Comparison of ENCODE assay signal across 25 cellular contexts in the genomic region with DNA sequence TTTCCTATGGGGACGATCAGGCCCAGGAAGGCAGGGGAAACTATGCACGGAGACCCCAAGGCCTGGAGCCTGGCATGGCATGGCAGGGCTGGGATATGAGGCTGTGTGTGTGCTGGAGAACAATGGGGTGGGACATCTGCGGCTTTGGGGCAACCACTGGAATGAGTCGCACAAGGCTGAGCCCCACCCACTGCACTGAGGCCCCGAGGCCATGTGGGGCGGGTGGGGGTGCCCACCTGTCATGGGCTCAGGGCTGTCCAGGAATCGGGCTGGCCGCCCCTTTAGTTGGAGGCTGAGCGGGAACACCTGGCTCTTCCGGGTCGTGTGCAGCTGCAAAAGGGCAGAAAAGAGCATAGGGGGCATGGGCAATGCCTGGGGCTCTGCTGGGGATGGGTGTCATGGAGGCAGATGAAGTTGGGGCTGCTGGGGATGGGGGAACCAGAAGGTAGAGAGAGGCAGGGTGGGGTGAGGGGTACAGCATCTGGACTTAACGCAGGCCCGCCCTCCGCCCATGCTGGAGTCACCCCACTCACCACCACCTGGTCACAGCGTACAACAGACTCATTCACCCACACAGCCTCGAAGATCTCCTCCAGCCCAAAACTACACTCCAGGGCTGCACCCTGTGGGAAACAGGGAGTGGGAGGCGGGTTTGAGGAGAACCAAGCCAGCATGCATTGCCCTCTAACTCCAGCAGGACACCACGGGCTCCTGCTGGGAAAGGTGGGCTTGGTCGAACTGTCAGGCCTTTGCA. TPM values are rescaled to one million over a fixed set of nuclear protein-coding genes. Genes with fewer than 3 reads are reported as not detected.
DNase-seq lines count a peak whose midpoint lies in the region; TF ChIP-seq lines count a peak whose summit lies in the region.
"Had no signal": no experiment of that assay in that cellular context is flagged by ENCODE, and none has a peak within 500 bp of the region (broad histone marks: within the 10 kb centered on the region; RNA-seq: fewer than 3 reads in every experiment).

No MANE protein-coding gene starts in this region.

- H3K27ac ChIP-seq in stomach, result peak overlapping the region in 4 of 5 donors; percentile 72 to 87 (median 80)
- H3K27ac ChIP-seq: 22Rv1 had no signal

- peaks cover 39% of the 10 kb centered on the region for H3K36me3 Mint-ChIP-seq in endothelial cell (ENCODE audit: low read depth, unreplicated experiment)

- no peaks in the 10 kb centered on the region for H3K9me3 ChIP-seq in stomach
- H3K9me3 ChIP-seq: mucosa of descending colon, testis had no signal

- DNase-seq in DMS 273 (lab: John Stamatoyannopoulos, UW; ENCODE audit: unreplicated experiment) (peak; percentile 62), DMS 273 treated with DMSO at 0.1 percent for 48 hours (lab: John Stamatoyannopoulos, UW) (no peak), NAMALWA (ENCODE audit: low spot score) (peak; percentile 36), endothelial cell (ENCODE audit: low spot score) (no peak), stomach (no peak), NCI-H524 treated with DMSO at 0.1 percent for 48 hours (lab: John Stamatoyannopoulos, UW) (no peak), KG1 (lab: John Stamatoyannopoulos, UW) (no peak)
- no peak for DNase-seq in stimulated activated CD4-positive, alpha-beta T cell treated with anti-CD3 and anti-CD28 coated beads, Interleukin-1b, Interleukin-23, amount 100 ng/mL, for 48 hours
- DNase-seq: activated CD4-positive, CD25-positive, alpha-beta regulatory T cell; amniotic stem cell; C1 segment of cervical spinal cord; central memory CD4-positive, alpha-beta T cell; hypothalamus; left colon; mucosa of descending colon; NCI-H1417 treated with DMSO at 0.1 percent for 48 hours; NCI-H226; Right ventricle myocardium superior; stimulated activated CD4-positive, alpha-beta T cell treated with anti-CD3 and anti-CD28 coated beads, Interleukin-4, amount 100 ng/mL, for 1 hour; testis had no signal

- no peak for TF ChIP-seq CTCF in endothelial cell (IDR thresholded peaks at IDR 0.05; ENCODE audit: unreplicated experiment)
- no peak for TF ChIP-seq CTCF in stomach (IDR thresholded peaks at IDR 0.05)

- peaks cover 58% of the 10 kb centered on the region for H3K27me3 Mint-ChIP-seq in endothelial cell (ENCODE audit: unreplicated experiment)

- H3K4me3 Mint-ChIP-seq in endothelial cell (ENCODE audit: unreplicated experiment), result no peak overlapping the region
- H3K4me3 Mint-ChIP-seq: T-helper 1 cell treated with Interleukin-12 subunit alpha and Interleukin-12 subunit beta and Interleukin-4 antibody, amounts not matched to agents 30 μg/mL and 1 μg/mL, for 36 hours had no signal

- H3K27ac Mint-ChIP-seq in endothelial cell (ENCODE audit: unreplicated experiment), result peak overlapping the region; percentile 90
- H3K27ac Mint-ChIP-seq: activated T-helper 2 cell treated with anti-CD3 and anti-CD28 coated beads, Interferon-gamma antibody, Interleukin-2, Interleukin-4, amounts not matched to agents 10 μg/mL and 5 μg/mL and 100 μg/mL, durations not matched to agents 14 hours and 24 hours and 36 hours; T-helper 1 cell treated with Interleukin-12 subunit alpha and Interleukin-12 subunit beta and Interleukin-4 antibody, amounts not matched to agents 30 μg/mL and 1 μg/mL, for 36 hours had no signal

- H3K4me3 ChIP-seq in stomach, result no peak overlapping the region
- H3K4me3 ChIP-seq: mucosa of descending colon, testis had no signal

- no peak for TF ChIP-seq POLR2A in stomach (IDR thresholded peaks at IDR 0.05)

- no peak for TF ChIP-seq EP300 in stomach (IDR thresholded peaks at IDR 0.05)

- H3K4me1 ChIP-seq in stomach, result peaks cover 19 to 34% (median 31%) of the 10 kb centered on the region in 4 donors

- no peaks in the 10 kb centered on the region for H3K27me3 ChIP-seq in stomach
- H3K27me3 ChIP-seq: testis had no signal

- H3K4me1 Mint-ChIP-seq in endothelial cell (ENCODE audit: unreplicated experiment), result peaks cover 10% of the 10 kb centered on the region

- H3K9me3 Mint-ChIP-seq in endothelial cell (ENCODE audit: unreplicated experiment), result no peaks in the 10 kb centered on the region
- H3K9me3 Mint-ChIP-seq: activated T-helper 2 cell treated with anti-CD3 and anti-CD28 coated beads, Interferon-gamma antibody, Interleukin-2, Interleukin-4, amounts not matched to agents 10 μg/mL and 5 μg/mL and 100 μg/mL, durations not matched to agents 14 hours and 24 hours and 36 hours; T-helper 1 cell treated with Interleukin-12 subunit alpha and Interleukin-12 subunit beta and Interleukin-4 antibody, amounts not matched to agents 30 μg/mL and 1 μg/mL, for 36 hours had no signal

- intact Hi-C loops in stomach (cut with DNase I; ENCODE audit: low total_unique reads), result no loop called here

- WGBS in stomach, 5 donors, result 86 to 90% (median 89%) methylated on average over 15 to 19 of the region's 19 CpGs

- peaks cover 28 to 78% (median 53%) of the 10 kb centered on the region in 4 donors for H3K36me3 ChIP-seq in stomach

RNA-seq across cellular contexts. Expression of gene PLXND1, which starts 31.1 kb away (rescaled TPM):
- total RNA-seq in endothelial cell (ENCODE audit: unreplicated experiment) (1,753 TPM), stomach (100 to 1,000 TPM in 2 of 5 donors, 10 to 100 TPM in 3; 53.1 to 251 (median 65.2) TPM)
- polyA plus RNA-seq in stomach, result 10 to 100 TPM; 22.6 to 44.7 (median 32.0) TPM

RNA-seq across cellular contexts. Expression of gene H1-8, which starts 32.4 kb away (rescaled TPM):
- total RNA-seq in endothelial cell (ENCODE audit: unreplicated experiment) (2.7 TPM), stomach (not detected)
- not detected for polyA plus RNA-seq in stomach
- total RNA-seq: activated T-helper 2 cell treated with anti-CD3 and anti-CD28 coated beads, Interferon-gamma antibody, Interleukin-2, Interleukin-4, amounts not matched to agents 10 μg/mL and 5 μg/mL and 100 μg/mL, durations not matched to agents 14 hours and 24 hours and 36 hours; fibroblast of villous mesenchyme; left colon; mucosa of descending colon; osteocyte; Right ventricle myocardium superior had no signal

RNA-seq across cellular contexts. Expression of gene RHO, which starts 47.0 kb away (rescaled TPM):
- total RNA-seq in endothelial cell (ENCODE audit: unreplicated experiment) (not detected), stomach (not detected)
- polyA plus RNA-seq in stomach, result not detected
- total RNA-seq: activated T-helper 2 cell treated with anti-CD3 and anti-CD28 coated beads, Interferon-gamma antibody, Interleukin-2, Interleukin-4, amounts not matched to agents 10 μg/mL and 5 μg/mL and 100 μg/mL, durations not matched to agents 14 hours and 24 hours and 36 hours; fibroblast of villous mesenchyme; left colon; mucosa of descending colon; osteocyte; Right ventricle myocardium superior had no signal

Comparison
In these comparisons a context has a peak if more than half of its experiments do, and no peak if none do; other contexts are left out.
1. DNase-seq: peak in DMS 273 (single experiment) and NAMALWA (single experiment); none in DMS 273 treated with DMSO at 0.1 percent for 48 hours (single experiment), endothelial cell (single experiment), stomach (single experiment), stimulated activated CD4-positive, alpha-beta T cell treated with anti-CD3 and anti-CD28 coated beads, Interleukin-1b, Interleukin-23, amount 100 ng/mL, for 48 hours (single experiment), NCI-H524 treated with DMSO at 0.1 percent for 48 hours (single experiment) and KG1 (single experiment).